In the genomic region with DNA sequence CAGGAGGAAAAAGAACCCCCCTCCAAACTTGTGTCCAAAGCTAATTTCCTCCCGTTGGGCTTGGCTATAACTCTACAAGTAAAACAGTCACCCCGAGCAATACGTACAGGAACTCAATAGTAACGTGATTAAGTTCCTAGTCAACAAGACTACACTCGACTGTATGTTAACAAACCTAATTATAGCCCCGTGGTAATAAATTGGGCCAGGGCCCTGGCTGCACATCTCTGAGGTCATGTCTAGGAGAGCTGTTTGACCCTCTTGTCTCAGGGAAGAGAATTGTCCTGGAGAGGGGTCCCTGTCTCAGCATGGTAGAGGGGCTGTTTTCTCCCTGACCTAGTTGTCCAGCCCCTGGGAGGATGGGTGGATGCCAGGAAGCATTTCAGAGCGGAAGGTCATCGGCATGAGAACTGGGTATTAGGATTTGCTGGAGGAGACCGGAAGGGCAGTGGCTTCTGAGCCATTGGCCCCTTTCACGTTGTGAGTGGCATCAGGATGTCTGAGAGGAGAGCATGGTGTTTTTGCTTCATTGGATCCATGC, we compare ENCODE assay signal across 10 cellular contexts.
A peak's percentile ranks its signal among the peaks of the same experiment; 100 is the strongest.
DNase-seq lines count a peak whose midpoint lies in the region; ATAC-seq, FAIRE-seq and TF ChIP-seq lines count a peak whose summit lies in the region.
"Had no signal": no experiment of that assay in that cellular context is flagged by ENCODE, and none has a peak within 500 bp of the region (broad histone marks: within the 10 kb centered on the region; RNA-seq: fewer than 3 reads in every experiment).

No MANE protein-coding gene starts in this region.

- H3K27ac ChIP-seq in Karpas-422 (ENCODE audit: low read length): no peak overlapping the region
- no peak overlapping the region for H3K27ac ChIP-seq in K562 (ENCODE audit: extremely low read depth, low read depth, low read length)
- peak overlapping the region; percentile 86 to 91 for H3K27ac ChIP-seq in left lung
- H3K27ac ChIP-seq in spleen: peak overlapping the region; percentile 71 to 93 (median 90)

- CTCF ChIA-PET in K562 (lab: Yijun Ruan, JAX; ENCODE audit: low intra/inter-chr PET ratio): no interaction called here

- no peak for TF ChIP-seq POLR2A in K562 (conservative IDR thresholded peaks at IDR 0.05)
- TF ChIP-seq POLR2A in spleen (IDR thresholded peaks at IDR 0.05): no peak

- 42% methylated on average over 10 of the region's 10 CpGs for WGBS in K562 (ENCODE audit: insufficient coverage, low coverage, missing lambda C conversion rate)
- 33 to 43% (median 37%) methylated on average over 10 of the region's 10 CpGs for WGBS in spleen, 5 donors

- BruUV-seq in K562 (replicated peaks; lab: Mats Ljungman, UMichigan): no TSS peak

- peak overlapping the region; percentile 72 for H3K4me2 ChIP-seq in Karpas-422 (ENCODE audit: low read depth, low read length, poor library complexity, severe bottlenecking)
- H3K4me2 ChIP-seq in K562 (ENCODE audit: insufficient read depth, low read length): peak overlapping the region; percentile 79; the same call in 1 of the 2 replicates

- H3K4me3 ChIP-seq in Karpas-422 (ENCODE audit: low read length): peak overlapping the region; percentile 66; the same call in 1 of the 2 replicates
- 0 out of 2 replicates have a peak overlapping the region, but pooled peaks have one; percentile 57 for H3K4me3 ChIP-seq in K562
- peak overlapping the region in 1 of 2 donors; percentile 54 for H3K4me3 ChIP-seq in left lung
- H3K4me3 ChIP-seq in spleen: peak overlapping the region in 3 of 8 donors; percentile 48 to 77 (median 56)

- POLR2A ChIA-PET in K562 (lab: Yijun Ruan, JAX): interaction anchor here (0.7 to 1.7 kb wide), 5 partner anchors 9 to 314 kb away, joined by 3 to 6 read pairs (median 4); no protein-coding TSS in a partner anchor

- H3K9me1 ChIP-seq in K562 (ENCODE audit: control insufficient read depth, insufficient read depth, low read length): no peaks in the 10 kb centered on the region

- peaks cover 16% of the 10 kb centered on the region for H3K27me3 Mint-ChIP-seq in activated T-cell treated with anti-CD3 and anti-CD28 coated beads, Interleukin-2, amount 50 U/mL, for 72 hours (ENCODE audit: low read depth)

- no peak for FAIRE-seq in K562 (lab: Jason Lieb, UNC)
- FAIRE-seq: endometrium had no signal

- H3K4me3 Mint-ChIP-seq in activated T-cell treated with anti-CD3 and anti-CD28 coated beads, Interleukin-2, amount 50 U/mL, for 72 hours: no peak overlapping the region

- DNase-seq in Karpas-422: no peak
- DNase-seq in K562 (ENCODE audit: extremely low read depth in 1 of 4, low spot score in 3 of 4): no peak
- DNase-seq in left lung: no peak
- DNase-seq in spleen: no peak
- no peak for DNase-seq in MV-4-11 (lab: John Stamatoyannopoulos, UW)
- no peak for DNase-seq in activated CD4-positive, alpha-beta T cell treated with anti-CD3 and anti-CD28 coated beads for 48 hours
- DNase-seq in NCI-H1105 treated with DMSO at 0.1 percent for 48 hours (lab: John Stamatoyannopoulos, UW): no peak
- DNase-seq in activated T-cell treated with anti-CD3 and anti-CD28 coated beads, Interleukin-2, amount 50 U/mL, for 72 hours: no peak
- DNase-seq: T-helper 1 cell had no signal

- no peaks in the 10 kb centered on the region for H4K20me1 ChIP-seq in Karpas-422 (ENCODE audit: insufficient read depth, low read depth, low read length)
- H4K20me1 ChIP-seq in K562 (replicated peaks; ENCODE audit: control insufficient read depth, insufficient read depth, low read length): no peaks in the 10 kb centered on the region

- in situ Hi-C loops in K562 (cut with MboI): no loop called here

- H3K9me3 ChIP-seq in Karpas-422 (ENCODE audit: low read length) (no peaks in the 10 kb centered on the region), K562 (replicated peaks; ENCODE audit: control insufficient read depth, insufficient read depth, low read depth, low read length) (no peaks in the 10 kb centered on the region), left lung (no peaks in the 10 kb centered on the region), spleen (no peaks in the 10 kb centered on the region)

- H3K27ac Mint-ChIP-seq in activated T-cell treated with anti-CD3 and anti-CD28 coated beads, Interleukin-2, amount 50 U/mL, for 72 hours: no peak overlapping the region

- TF ChIP-seq EP300 in K562 (IDR thresholded peaks at IDR 0.05; ENCODE audit: low read length): no peak

- H3K9ac ChIP-seq in Karpas-422 (ENCODE audit: low read length) (peak overlapping the region; percentile 61; the same call in 1 of the 2 replicates), K562 (ENCODE audit: insufficient read depth in 1 of 2, low read depth in 2 of 2, low read length in 2 of 2) (no peak overlapping the region)

- intact Hi-C loops in K562 (cut with micrococcal nuclease): no loop called here
- intact Hi-C loops in left lung (cut with DNase I): loop anchor here in 1 of 2 donors (5.0 kb wide), 1 partner anchor 101 kb away; no protein-coding TSS in a partner anchor
- intact Hi-C loops in spleen (cut with DNase I; ENCODE audit: low total_unique reads): no loop called here

- H3K36me3 Mint-ChIP-seq in activated T-cell treated with anti-CD3 and anti-CD28 coated beads, Interleukin-2, amount 50 U/mL, for 72 hours (ENCODE audit: insufficient read depth in 2 of 2): no peaks in the 10 kb centered on the region

- no peaks in the 10 kb centered on the region for H3K27me3 ChIP-seq in Karpas-422 (ENCODE audit: low read length)
- peaks cover 13 to 34% of the 10 kb centered on the region in 2 experiments; a peak in 4 of 5 replicates for H3K27me3 ChIP-seq in K562 (ENCODE audit: control insufficient read depth in 2 of 2, insufficient read depth in 2 of 2, low read length in 2 of 2)
- H3K27me3 ChIP-seq in left lung: peaks cover 0 to 40% of the 10 kb centered on the region in 2 donors
- peaks cover 0 to 46% (median 0%) of the 10 kb centered on the region in 7 donors for H3K27me3 ChIP-seq in spleen (replicated peaks in 1 of 7)

- no peaks in the 10 kb centered on the region for H3K9me3 Mint-ChIP-seq in activated T-cell treated with anti-CD3 and anti-CD28 coated beads, Interleukin-2, amount 50 U/mL, for 72 hours

- H3K4me1 Mint-ChIP-seq in activated T-cell treated with anti-CD3 and anti-CD28 coated beads, Interleukin-2, amount 50 U/mL, for 72 hours (ENCODE audit: low read depth): no peaks in the 10 kb centered on the region

- no peaks in the 10 kb centered on the region for H3K9me2 ChIP-seq in Karpas-422 (replicated peaks; ENCODE audit: insufficient read depth, low read length)

- TF ChIP-seq CTCF in K562 (IDR thresholded peaks at IDR 0.05 in 2 of 3, conservative IDR thresholded peaks at IDR 0.05 in 1 of 3; ENCODE audit: insufficient read depth in 2 of 3, low read depth in 1 of 3, low read length in 3 of 3): no peak
- no peak for TF ChIP-seq CTCF in left lung (IDR thresholded peaks at IDR 0.05)
- no peak for TF ChIP-seq CTCF in spleen (IDR thresholded peaks at IDR 0.05 in 8 of 11, conservative IDR thresholded peaks at IDR 0.05 in 3 of 11)

- H3K4me1 ChIP-seq in Karpas-422 (ENCODE audit: low read length) (peaks cover 22% of the 10 kb centered on the region), K562 (replicated peaks in 1 of 2; ENCODE audit: control insufficient read depth in 2 of 2, insufficient read depth in 2 of 2, low read length in 2 of 2) (peaks cover 11 to 21% of the 10 kb centered on the region in 2 experiments), left lung (peaks cover 0 to 28% of the 10 kb centered on the region in 2 donors), spleen (peaks cover 0 to 36% (median 25%) of the 10 kb centered on the region in 6 donors)

- H2AFZ ChIP-seq in Karpas-422 (ENCODE audit: low read length) (peak overlapping the region; percentile 42; the same call in 1 of the 2 replicates), K562 (ENCODE audit: low read depth, low read length) (peak overlapping the region; percentile 88)

- H3K36me3 ChIP-seq in Karpas-422 (ENCODE audit: insufficient read depth, low read length) (no peaks in the 10 kb centered on the region), K562 (ENCODE audit: control insufficient read depth, insufficient read depth, low read length) (no peaks in the 10 kb centered on the region), left lung (no peaks in the 10 kb centered on the region), spleen (no peaks in the 10 kb centered on the region)

- no peaks in the 10 kb centered on the region for H3K79me2 ChIP-seq in Karpas-422 (ENCODE audit: low read length)
- no peaks in the 10 kb centered on the region for H3K79me2 ChIP-seq in K562 (ENCODE audit: control insufficient read depth, insufficient read depth, low read length)

- TF ChIP-seq RAD21 in K562 (CRISPR knock-in tag; conservative IDR thresholded peaks at IDR 0.05 in 1 of 2, IDR thresholded peaks at IDR 0.05 in 1 of 2): no peak

- ATAC-seq in K562: no peak
- peak; percentile 13 for ATAC-seq in left lung
- no peak for ATAC-seq in activated T-cell treated with anti-CD3 and anti-CD28 coated beads, Interleukin-2, amount 50 U/mL, for 72 hours (replicated peaks in 1 of 2)

TF ChIP-seq in K562, 482 proteins besides CTCF, POLR2A, EP300 and RAD21 (continues in another document):
- TF ChIP-seq ZNF140 (CRISPR knock-in tag; IDR thresholded peaks at IDR 0.05): no peak
- TF ChIP-seq BDP1 (IDR thresholded peaks at IDR 0.05; ENCODE audit: insufficient read depth, insufficient read length): no peak
- TF ChIP-seq JUNB (CRISPR knock-in tag; conservative IDR thresholded peaks at IDR 0.05): no peak
- no peak for TF ChIP-seq ELF4 (CRISPR knock-in tag; IDR thresholded peaks at IDR 0.05)
- TF ChIP-seq, protein P1, sequence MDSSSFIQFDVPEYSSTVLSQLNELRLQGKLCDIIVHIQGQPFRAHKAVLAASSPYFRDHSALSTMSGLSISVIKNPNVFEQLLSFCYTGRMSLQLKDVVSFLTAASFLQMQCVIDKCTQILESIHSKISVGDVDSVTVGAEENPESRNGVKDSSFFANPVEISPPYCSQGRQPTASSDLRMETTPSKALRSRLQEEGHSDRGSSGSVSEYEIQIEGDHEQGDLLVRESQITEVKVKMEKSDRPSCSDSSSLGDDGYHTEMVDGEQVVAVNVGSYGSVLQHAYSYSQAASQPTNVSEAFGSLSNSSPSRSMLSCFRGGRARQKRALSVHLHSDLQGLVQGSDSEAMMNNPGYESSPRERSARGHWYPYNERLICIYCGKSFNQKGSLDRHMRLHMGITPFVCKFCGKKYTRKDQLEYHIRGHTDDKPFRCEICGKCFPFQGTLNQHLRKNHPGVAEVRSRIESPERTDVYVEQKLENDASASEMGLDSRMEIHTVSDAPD (CRISPR knock-in tag; IDR thresholded peaks at IDR 0.05): no peak
- TF ChIP-seq ZNF324 (CRISPR knock-in tag; IDR thresholded peaks at IDR 0.05): no peak
- no peak for TF ChIP-seq SMAD1 (IDR thresholded peaks at IDR 0.05; ENCODE audit: low read depth, low read length, partially characterized antibody)

Comparison
In these comparisons a context has a peak if more than half of its experiments do, and no peak if none do; other contexts are left out.
1. H3K27ac ChIP-seq: peak in left lung (2 of 2) and spleen (8 of 8); none in Karpas-422 (single experiment) and K562 (single experiment).